1 cellular context compared by ENCODE assay signal in the genomic region with DNA sequence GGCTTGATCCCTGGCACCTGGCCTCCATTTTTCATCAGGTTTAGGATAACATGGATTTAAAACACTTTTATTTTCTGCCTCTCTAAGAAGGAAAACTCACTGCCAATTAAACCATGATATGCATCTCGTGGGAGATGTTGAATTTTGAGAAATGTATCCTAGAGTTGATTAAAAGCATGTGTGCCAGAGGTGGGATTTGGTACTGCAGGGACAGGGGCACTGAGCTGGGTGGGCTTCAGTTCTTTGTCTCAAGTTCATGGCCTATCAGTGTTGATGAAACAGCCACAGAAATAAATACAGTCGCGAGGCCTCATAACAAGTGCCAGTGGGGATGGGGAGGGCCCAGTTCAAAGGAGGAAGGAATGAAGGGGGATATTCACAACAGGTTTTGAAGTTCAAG.
TF ChIP-seq lines count a peak whose summit lies in the region.

No MANE protein-coding gene starts in this region.

TF ChIP-seq in SK-N-SH treated with all-trans-retinoic acid at 6 μM for 48 hours, 23 proteins besides CTCF, POLR2A, EP300 and RAD21 (continued from another document):
- TF ChIP-seq PATZ1 (CRISPR knock-in tag; IDR thresholded peaks at IDR 0.05; ENCODE audit: borderline replicate concordance) (no peak), GLIS3 (CRISPR knock-in tag; IDR thresholded peaks at IDR 0.05) (no peak), CSRNP3 (CRISPR knock-in tag; IDR thresholded peaks at IDR 0.05) (no peak), POU6F1 (CRISPR knock-in tag; IDR thresholded peaks at IDR 0.05; ENCODE audit: borderline replicate concordance, low read depth) (no peak), OSR1 (CRISPR knock-in tag; IDR thresholded peaks at IDR 0.05) (no peak), ISL1 (CRISPR knock-in tag; IDR thresholded peaks at IDR 0.05) (no peak)
